In the genomic region with DNA sequence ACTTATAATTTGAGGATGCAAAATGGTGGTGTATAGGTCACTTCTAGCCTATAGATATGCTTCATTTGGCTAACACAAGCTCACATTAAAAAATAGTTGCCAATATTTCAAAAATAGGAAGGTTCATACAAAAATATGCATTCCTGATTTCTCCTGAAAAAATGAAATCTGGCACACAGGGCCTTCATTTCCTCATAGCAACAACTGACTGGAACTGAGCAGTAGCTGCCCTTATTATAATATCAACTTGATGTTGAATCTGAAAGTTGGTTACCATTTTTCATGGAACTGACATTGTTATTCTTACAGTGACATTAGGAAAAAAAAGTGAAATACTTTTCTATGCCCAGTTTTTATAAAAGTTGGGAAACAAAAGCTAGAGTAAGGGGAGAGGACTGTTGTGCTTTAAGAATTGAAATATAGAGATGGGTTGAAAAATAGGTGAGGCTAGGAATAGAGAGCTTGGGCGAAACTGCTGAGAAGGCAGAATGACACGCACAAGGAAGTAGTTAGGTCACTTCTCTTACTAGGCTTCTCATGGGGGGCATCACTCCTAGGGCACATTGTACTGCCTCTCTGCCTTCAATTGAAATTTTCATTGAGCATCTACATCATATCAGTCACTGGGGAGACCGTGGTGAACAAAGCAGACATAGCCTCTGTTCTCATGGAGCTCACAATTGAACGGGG, we compare ENCODE assay signal across 22 cellular contexts. TPM values are rescaled to one million over a fixed set of nuclear protein-coding genes. Genes with fewer than 3 reads are reported as not detected.
DNase-seq lines count a peak whose midpoint lies in the region; ATAC-seq, FAIRE-seq and TF ChIP-seq lines count a peak whose summit lies in the region.
"Had no signal": no experiment of that assay in that cellular context is flagged by ENCODE, and none has a peak within 500 bp of the region (broad histone marks: within the 10 kb centered on the region; RNA-seq: fewer than 3 reads in every experiment).

No MANE protein-coding gene starts in this region.

- no peak overlapping the region for H3K4me2 ChIP-seq in HepG2 (ENCODE audit: low read depth, low read length)
- H3K4me2 ChIP-seq: BLaER1 had no signal

- in situ Hi-C loops in HepG2 (cut with HindIII; ENCODE audit: extremely low pct_ligation_motif_present, low pct_unique_long_range_greater_than_20kb) = no loop called here

- no peaks in the 10 kb centered on the region for H3K79me2 ChIP-seq in HepG2 (ENCODE audit: insufficient read depth, low read length)
- H3K79me2 ChIP-seq: parathyroid adenoma had no signal

- ATAC-seq in heart left ventricle = no peak
- ATAC-seq in Right ventricle myocardium superior (ENCODE audit: poor library complexity) = no peak
- no peak for ATAC-seq in HepG2
- ATAC-seq in HG02759 (IDR thresholded peaks at IDR 0.05; ENCODE audit: unreplicated experiment) = no peak
- ATAC-seq: naive thymus-derived CD4-positive, alpha-beta T cell had no signal

- no peaks in the 10 kb centered on the region for H3K36me3 Mint-ChIP-seq in chondrocyte (ENCODE audit: low read depth)

- 78 to 91% (median 85%) methylated on average over 4 of the region's 4 CpGs for WGBS in heart left ventricle, 4 donors
- WGBS in HepG2 (ENCODE audit: low lambda C conversion rate) = 61% methylated on average over 4 of the region's 4 CpGs
- 80 to 94% methylated on average over 4 of the region's 4 CpGs for WGBS in tibial nerve, 2 donors

- H2AFZ ChIP-seq in HepG2 (ENCODE audit: low read length) = no peak overlapping the region

- H3K9me3 ChIP-seq in heart left ventricle (no peaks in the 10 kb centered on the region), HepG2 (ENCODE audit: low read length) (no peaks in the 10 kb centered on the region), tibial nerve (no peaks in the 10 kb centered on the region), MG63 (no peaks in the 10 kb centered on the region)

- peaks cover 0 to 16% (median 8%) of the 10 kb centered on the region in 12 donors for H3K4me1 ChIP-seq in heart left ventricle
- peaks cover 10% of the 10 kb centered on the region; the same call in 1 of the 2 replicates for H3K4me1 ChIP-seq in HepG2 (ENCODE audit: insufficient read depth, low read length)
- H3K4me1 ChIP-seq in tibial nerve = peaks cover 0 to 6% (median 0%) of the 10 kb centered on the region in 4 donors
- H3K4me1 ChIP-seq: parathyroid adenoma had no signal

- intact Hi-C loops in heart left ventricle (cut with DNase I) (loop anchor here in 1 of 10 donors (2.0 kb wide), 1 partner anchor 42 kb away; the partner anchor contains the start of gene C1GALT1C1), Right ventricle myocardium superior (cut with DNase I) (no loop called here), HepG2 (cut with micrococcal nuclease; ENCODE audit: unreplicated experiment) (no loop called here)

- H3K4me3 Mint-ChIP-seq in chondrocyte (ENCODE audit: unreplicated experiment) = no peak overlapping the region
- H3K4me3 Mint-ChIP-seq: activated CD4-positive, alpha-beta T cell treated with anti-CD3 and anti-CD28 coated beads, Interleukin-2, amount 10 ng/mL, durations not matched to agents 24 days and 14 days; naive thymus-derived CD4-positive, alpha-beta T cell had no signal

- TF ChIP-seq EP300 in HepG2 (IDR thresholded peaks at IDR 0.05; ENCODE audit: low read depth in 2 of 2, low read length in 2 of 2) = no peak
- TF ChIP-seq EP300 in HepG2 (CRISPR knock-in tag; IDR thresholded peaks at IDR 0.05; ENCODE audit: borderline replicate concordance) = no peak
- TF ChIP-seq EP300 in tibial nerve (IDR thresholded peaks at IDR 0.05) = no peak

- FAIRE-seq in HepG2 (lab: Jason Lieb, UNC) = no peak
- FAIRE-seq: GM12891 had no signal

- POLR2A ChIA-PET in HepG2 (lab: Yijun Ruan, JAX) = no interaction called here

- no peak overlapping the region for H3K4me3 ChIP-seq in heart left ventricle
- H3K4me3 ChIP-seq in HepG2 (replicated peaks in 1 of 3; ENCODE audit: insufficient read depth in 1 of 3, low read depth in 2 of 3, low read length in 3 of 3) = no peak overlapping the region
- no peak overlapping the region for H3K4me3 ChIP-seq in tibial nerve
- H3K4me3 ChIP-seq in MG63 = no peak overlapping the region
- H3K4me3 ChIP-seq: BLaER1 had no signal

- H3K36me3 ChIP-seq in heart left ventricle (no peaks in the 10 kb centered on the region), HepG2 (replicated peaks in 1 of 2; ENCODE audit: control insufficient read depth in 1 of 2, insufficient read depth in 2 of 2, low read length in 2 of 2) (no peaks in the 10 kb centered on the region), tibial nerve (no peaks in the 10 kb centered on the region), MG63 (no peaks in the 10 kb centered on the region)
- H3K36me3 ChIP-seq: BLaER1 had no signal

- CTCF ChIA-PET in HepG2 (lab: Yijun Ruan, JAX; ENCODE audit: low intra/inter-chr PET ratio, low total read pairs) = interaction anchor here (0.6 kb wide), 1 partner anchor 156 kb away, joined by 3 read pairs; no protein-coding TSS in a partner anchor

- peaks cover 17% of the 10 kb centered on the region for H3K4me1 Mint-ChIP-seq in chondrocyte (ENCODE audit: low read depth)

- peaks cover 9% of the 10 kb centered on the region for H3K9me3 Mint-ChIP-seq in chondrocyte (ENCODE audit: low read depth)

- H3K27me3 ChIP-seq in heart left ventricle (no peaks in the 10 kb centered on the region), HepG2 (ENCODE audit: control insufficient read depth in 1 of 2, insufficient read depth in 2 of 2, low read length in 2 of 2) (no peaks in the 10 kb centered on the region), tibial nerve (no peaks in the 10 kb centered on the region), MG63 (no peaks in the 10 kb centered on the region)
- H3K27me3 ChIP-seq: BLaER1 had no signal

- TF ChIP-seq CTCF in heart left ventricle (IDR thresholded peaks at IDR 0.05) = no peak
- no peak for TF ChIP-seq CTCF in chondrocyte (IDR thresholded peaks at IDR 0.05)
- no peak for TF ChIP-seq CTCF in HepG2 (CRISPR knock-in tag; IDR thresholded peaks at IDR 0.05)
- no peak for TF ChIP-seq CTCF in tibial nerve (IDR thresholded peaks at IDR 0.05)

- no peak for DNase-seq in heart left ventricle
- no peak for DNase-seq in Right ventricle myocardium superior
- no peak for DNase-seq in chondrocyte (ENCODE audit: low spot score)
- no peak for DNase-seq in HepG2 (ENCODE audit: low spot score)
- DNase-seq in tibial nerve (ENCODE audit: low spot score in 2 of 2) = no peak
- DNase-seq in NCI-H2171 (lab: John Stamatoyannopoulos, UW) = no peak
- DNase-seq in MG63 = no peak
- DNase-seq: 8988T; activated CD4-positive, alpha-beta T cell treated with anti-CD3 and anti-CD28 coated beads, Interleukin-2, amount 10 ng/mL, durations not matched to agents 24 days and 14 days; activated CD8-positive, alpha-beta memory T cell treated with anti-CD3 and anti-CD28 coated beads, Interleukin-2, amount 50 U/mL, for 4 hours; activated effector memory CD4-positive, alpha-beta T cell treated with anti-CD3 and anti-CD28 coated beads, Interleukin-2, amount 50 U/mL, for 16 hours; cerebellar nuclear complex; GF-D8; naive thymus-derived CD4-positive, alpha-beta T cell; NCI-H1417; NCI-H2227 treated with DMSO at 0.1 percent for 48 hours; stimulated activated CD4-positive, alpha-beta T cell treated with anti-CD3 and anti-CD28 coated beads, Interleukin-4, amount 100 ng/mL, for 4 hours had no signal

- no peak for TF ChIP-seq POLR2A in heart left ventricle (IDR thresholded peaks at IDR 0.05)
- TF ChIP-seq POLR2A in HepG2 (IDR thresholded peaks at IDR 0.05; ENCODE audit: insufficient read depth in 1 of 2, low read depth in 2 of 2, low read length in 2 of 2) = no peak
- TF ChIP-seq POLR2A in tibial nerve (IDR thresholded peaks at IDR 0.05) = no peak

- no peak for TF ChIP-seq RAD21 in HepG2 (CRISPR knock-in tag; IDR thresholded peaks at IDR 0.05)

- H3K9ac ChIP-seq in HepG2 (ENCODE audit: insufficient read depth, low read depth, low read length) = no peak overlapping the region
- H3K9ac ChIP-seq: BLaER1, parathyroid adenoma had no signal

- H3K27ac Mint-ChIP-seq in chondrocyte (ENCODE audit: unreplicated experiment) = peak overlapping the region; percentile 45
- H3K27ac Mint-ChIP-seq: activated CD4-positive, alpha-beta T cell treated with anti-CD3 and anti-CD28 coated beads, Interleukin-2, amount 10 ng/mL, durations not matched to agents 24 days and 14 days; naive thymus-derived CD4-positive, alpha-beta T cell had no signal

- BruUV-seq in HepG2 (replicated peaks; lab: Mats Ljungman, UMichigan) = no TSS peak

- H3K27me3 Mint-ChIP-seq in chondrocyte (ENCODE audit: low read depth) = no peaks in the 10 kb centered on the region
- H3K27me3 Mint-ChIP-seq: activated CD4-positive, alpha-beta T cell treated with anti-CD3 and anti-CD28 coated beads, Interleukin-2, amount 10 ng/mL, durations not matched to agents 24 days and 14 days; naive thymus-derived CD4-positive, alpha-beta T cell had no signal

- H3K27ac ChIP-seq in heart left ventricle (peak overlapping the region in 11 of 12 donors; percentile 16 to 75 (median 56)), HepG2 (ENCODE audit: extremely low read length, insufficient read depth, low read length) (no peak overlapping the region), tibial nerve (peak overlapping the region in 3 of 4 donors; percentile 30 to 64 (median 63))
- H3K27ac ChIP-seq: BLaER1, parathyroid adenoma, RWPE1 had no signal

- H4K20me1 ChIP-seq in HepG2 (ENCODE audit: insufficient read depth, low read length) = no peaks in the 10 kb centered on the region
- H4K20me1 ChIP-seq: BLaER1 had no signal

RNA-seq across cellular contexts. Expression of gene C1GALT1C1, which starts 43.1 kb away (rescaled TPM):
- 10 to 100 TPM; 14.7 to 25.5 (median 18.5) TPM for total RNA-seq in heart left ventricle
- 10 to 100 TPM; 12.9 to 29.3 TPM for polyA plus RNA-seq in heart left ventricle
- 17.1 TPM for total RNA-seq in Right ventricle myocardium superior
- 15.7 to 25.8 TPM (median 16.2 TPM) in 3 replicates for total RNA-seq in chondrocyte
- 18.2 and 31.9 TPM in 2 replicates for total RNA-seq in HepG2 (2016; rRNA removed; fragmentation: Illumina TruSeq; extraction: Trizol)
- 2.6 and 3.0 TPM in 2 replicates for total RNA-seq in HepG2 (2016; cell fraction: cytosol; rRNA removed; fragmentation: Illumina TruSeq; extraction: Trizol; ENCODE audit: low read depth)
- 16.7 and 30.1 TPM in 2 replicates for total RNA-seq in HepG2 (2016; cell fraction: insoluble cytoplasmic fraction; rRNA removed; fragmentation: Illumina TruSeq; extraction: Trizol)
- total RNA-seq in HepG2 (2016; cell fraction: membrane; rRNA removed; fragmentation: Illumina TruSeq; extraction: Trizol) = 4.1 and 4.9 TPM in 2 replicates
- 23.2 and 31.2 TPM in 2 replicates for total RNA-seq in HepG2 (2016; cell fraction: nucleus; rRNA removed; fragmentation: Illumina TruSeq; extraction: Trizol)
- 21.7 and 26.3 TPM in 2 replicates for polyA plus RNA-seq in HepG2 (2011; rRNA removed)
- polyA plus RNA-seq in HepG2 (2011; cell fraction: cytosol; rRNA removed) = 13.0 and 20.8 TPM in 2 replicates
- polyA plus RNA-seq in HepG2 (2011; cell fraction: nucleus; rRNA removed) = 4.7 and 8.0 TPM in 2 replicates
- polyA plus RNA-seq in HepG2 (2012) = 21.6 and 26.0 TPM in 2 replicates
- polyA plus RNA-seq in HepG2 (2016; cell fraction: cytosol; fragmentation: Illumina TruSeq; extraction: Trizol; ENCODE audit: low read depth) = 2.1 and 2.3 TPM in 2 replicates
- polyA plus RNA-seq in HepG2 (2016; cell fraction: insoluble cytoplasmic fraction; fragmentation: Illumina TruSeq; extraction: Trizol; ENCODE audit: low read depth) = 14.5 and 15.5 TPM in 2 replicates
- polyA plus RNA-seq in HepG2 (2016; cell fraction: membrane; fragmentation: Illumina TruSeq; extraction: Trizol; ENCODE audit: low read depth) = 3.2 and 3.8 TPM in 2 replicates
- polyA plus RNA-seq in HepG2 (2016; cell fraction: nucleus; fragmentation: Illumina TruSeq; extraction: Trizol; ENCODE audit: insufficient read depth, low read depth) = 33.6 and 34.2 TPM in 2 replicates
- 5.2 and 5.5 TPM in 2 replicates for polyA minus RNA-seq in HepG2 (2011; rRNA and poly(A)+ RNA removed; ENCODE audit: low replicate concordance)
- polyA minus RNA-seq in HepG2 (2011; cell fraction: cytosol; rRNA and poly(A)+ RNA removed) = 12.0 and 12.4 TPM in 2 replicates
- polyA minus RNA-seq in HepG2 (2011; cell fraction: nucleus; rRNA and poly(A)+ RNA removed) = 8.1 and 11.8 TPM in 2 replicates
- total RNA-seq in tibial nerve = 10 to 100 TPM; 16.5 to 21.2 (median 16.9) TPM
- total RNA-seq in MG63 (2014; rRNA removed; shearing (Covaris generic); ENCODE audit: low replicate concordance) = 22.1 and 31.5 TPM in 2 replicates
